ENCODE assay signal across 15 cellular contexts in genomic region chr12:53068811-53069585, GRCh38. TPM values are rescaled to one million over a fixed set of nuclear protein-coding genes. Genes with fewer than 3 reads are reported as not detected.
DNase-seq lines count a peak whose midpoint lies in the region; ATAC-seq and TF ChIP-seq lines count a peak whose summit lies in the region.
"Had no signal": no experiment of that assay in that cellular context is flagged by ENCODE, and none has a peak within 500 bp of the region (broad histone marks: within the 10 kb centered on the region; RNA-seq: fewer than 3 reads in every experiment).

No MANE protein-coding gene starts in this region.

- TF ChIP-seq POLR2A in heart left ventricle (IDR thresholded peaks at IDR 0.05) (no peak), prostate gland (IDR thresholded peaks at IDR 0.05) (no peak)

- H3K27ac Mint-ChIP-seq in CD14-positive monocyte: peak overlapping the region in 4 of 7 donors; percentile 5 to 79 (median 42)

- TF ChIP-seq CTCF in CD14-positive monocyte (IDR thresholded peaks at IDR 0.05): no peak
- TF ChIP-seq CTCF in heart left ventricle (IDR thresholded peaks at IDR 0.05): no peak
- TF ChIP-seq CTCF in prostate gland (IDR thresholded peaks at IDR 0.05): no peak

- H3K4me3 Mint-ChIP-seq in CD14-positive monocyte: no peak overlapping the region
- H3K4me3 Mint-ChIP-seq: activated naive CD8-positive, alpha-beta T cell; type B pancreatic cell had no signal

- 68 to 77% (median 77%) methylated on average over 15 of the region's 15 CpGs for WGBS in heart left ventricle, 4 donors
- 41% methylated on average over 15 of the region's 15 CpGs for WGBS in prostate gland

- peak overlapping the region in 10 of 12 donors; percentile 3 to 89 (median 72) for H3K27ac ChIP-seq in heart left ventricle
- peak overlapping the region; percentile 47 to 62 for H3K27ac ChIP-seq in prostate gland

- peaks cover 45% of the 10 kb centered on the region for H3K4me1 Mint-ChIP-seq in CD14-positive monocyte

- no peak for ATAC-seq in heart left ventricle
- ATAC-seq in HG02610 (IDR thresholded peaks at IDR 0.05; ENCODE audit: unreplicated experiment): no peak
- ATAC-seq: K562 had no signal

- H3K9me3 ChIP-seq in heart left ventricle (no peaks in the 10 kb centered on the region), prostate gland (no peaks in the 10 kb centered on the region)

- H3K9me3 Mint-ChIP-seq in CD14-positive monocyte: no peaks in the 10 kb centered on the region
- H3K9me3 Mint-ChIP-seq: type B pancreatic cell had no signal

- H3K27me3 ChIP-seq in heart left ventricle (no peaks in the 10 kb centered on the region), prostate gland (replicated peaks; ENCODE audit: insufficient read depth) (no peaks in the 10 kb centered on the region)

- intact Hi-C loops in CD14-positive monocyte (cut with micrococcal nuclease) (loop anchor here (5.0 kb wide), 2 partner anchors 33 to 128 kb away; partner anchors contain the start of gene SOAT2 (in 1 of the 2)), heart left ventricle (cut with DNase I) (loop anchor here in 7 of 10 donors (5.0 kb wide), 3 partner anchors 123 to 218 kb away; no protein-coding TSS in a partner anchor), prostate gland (cut with DNase I) (loop anchor here (5.0 kb wide), 1 partner anchor 88 kb away; no protein-coding TSS in a partner anchor)

- no peak overlapping the region for H3K4me3 ChIP-seq in heart left ventricle
- H3K4me3 ChIP-seq in prostate gland: no peak overlapping the region
- H3K4me3 ChIP-seq: K562 had no signal

- peaks cover 86 to 96% of the 10 kb centered on the region in 2 donors for H3K36me3 Mint-ChIP-seq in CD14-positive monocyte
- H3K36me3 Mint-ChIP-seq: activated naive CD8-positive, alpha-beta T cell had no signal

- no peak for DNase-seq in CD14-positive monocyte (ENCODE audit: low spot score)
- peak; percentile 2 for DNase-seq in astrocyte of the hippocampus (ENCODE audit: low read depth, low spot score)
- DNase-seq in heart left ventricle: no peak
- DNase-seq in prostate gland (ENCODE audit: low spot score): no peak
- DNase-seq in T1000 (lab: John Stamatoyannopoulos, UW): no peak
- no peak for DNase-seq in DMS53 (lab: John Stamatoyannopoulos, UW)
- DNase-seq in NCI-H1417 treated with DMSO at 0.1 percent for 48 hours (lab: John Stamatoyannopoulos, UW): no peak
- DNase-seq: DMS153, NCI-H1694, NCI-H774, SHP77 had no signal

- H3K4me1 ChIP-seq in heart left ventricle (peaks cover 22 to 97% (median 74%) of the 10 kb centered on the region in 12 donors), prostate gland (replicated peaks) (peaks cover 9% of the 10 kb centered on the region)

- H3K36me3 ChIP-seq in heart left ventricle: peaks cover 0 to 63% (median 40%) of the 10 kb centered on the region in 9 donors
- H3K36me3 ChIP-seq in prostate gland: peaks cover 0 to 18% of the 10 kb centered on the region in 2 donors

- H3K27me3 Mint-ChIP-seq in CD14-positive monocyte (ENCODE audit: low read depth in 3 of 3): no peaks in the 10 kb centered on the region
- H3K27me3 Mint-ChIP-seq: activated naive CD8-positive, alpha-beta T cell; type B pancreatic cell had no signal

RNA-seq across cellular contexts. Expression of gene SPRYD3, which starts 10.2 kb away (rescaled TPM):
- polyA plus RNA-seq in CD14-positive monocyte: 10 to 100 TPM; 21.8 to 26.9 TPM
- total RNA-seq in heart left ventricle: 10 to 100 TPM; 42.9 to 72.6 (median 48.5) TPM
- polyA plus RNA-seq in heart left ventricle: 10 to 100 TPM; 26.0 to 94.7 TPM
- total RNA-seq in prostate gland: 10 to 100 TPM; 38.7 to 54.4 TPM

RNA-seq across cellular contexts. Expression of gene TNS2, which starts 19.1 kb away (rescaled TPM):
- under 1 TPM; 0.36 to 0.43 TPM for polyA plus RNA-seq in CD14-positive monocyte
- total RNA-seq in heart left ventricle: 100 to 1,000 TPM in 3 of 9 donors, 10 to 100 TPM in 6; 56.0 to 193 (median 88.4) TPM
- polyA plus RNA-seq in heart left ventricle: 100 to 1,000 TPM in 1 of 2 donors, 10 to 100 TPM in 1; 58.7 to 133 TPM
- 100 to 1,000 TPM in 1 of 2 donors, 10 to 100 TPM in 1; 66.5 to 180 TPM for total RNA-seq in prostate gland

RNA-seq across cellular contexts. Expression of gene IGFBP6, which starts 28.5 kb away (rescaled TPM):
- polyA plus RNA-seq in CD14-positive monocyte: not detected
- 100 to 1,000 TPM in 3 of 9 donors, 10 to 100 TPM in 6; 18.3 to 132 (median 42.6) TPM for total RNA-seq in heart left ventricle
- 10 to 100 TPM; 28.8 to 81.6 TPM for polyA plus RNA-seq in heart left ventricle
- 100 to 1,000 TPM; 189 to 532 TPM for total RNA-seq in prostate gland

RNA-seq across cellular contexts. Expression of gene SOAT2, which starts 34.3 kb away (rescaled TPM):
- not detected for polyA plus RNA-seq in CD14-positive monocyte
- under 1 TPM in 2 of 9 donors, not detected in 7; 0.20 to 0.27 TPM for total RNA-seq in heart left ventricle
- not detected for polyA plus RNA-seq in heart left ventricle
- total RNA-seq in prostate gland: under 1 TPM; 0.14 to 0.28 TPM
- total RNA-seq: K562 had no signal
